In the genomic region with DNA sequence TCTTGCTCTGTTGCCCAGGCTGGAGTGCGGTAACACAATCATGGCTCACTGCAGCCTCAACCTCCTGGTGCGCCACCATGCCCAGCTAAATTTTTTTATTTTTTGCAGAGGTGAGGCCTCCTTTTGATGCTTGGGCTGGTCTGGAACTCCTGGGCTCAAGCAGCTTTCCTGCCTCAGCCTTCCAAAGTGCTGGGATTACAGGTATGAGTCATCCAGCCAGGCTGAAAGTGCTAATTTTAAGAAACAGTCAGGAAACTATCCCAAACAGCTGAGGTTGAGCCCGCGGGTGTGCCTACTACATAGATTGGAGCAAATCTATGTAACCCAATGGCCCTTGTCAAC, we compare ENCODE assay signal across 8 cellular contexts. TPM values are rescaled to one million over a fixed set of nuclear protein-coding genes. Genes with fewer than 3 reads are reported as not detected.
A peak's percentile ranks its signal among the peaks of the same experiment; 100 is the strongest.
DNase-seq lines count a peak whose midpoint lies in the region; ATAC-seq and TF ChIP-seq lines count a peak whose summit lies in the region.

No MANE protein-coding gene starts in this region.

- H3K36me3 ChIP-seq in kidney epithelial cell (ENCODE audit: control insufficient read depth, insufficient read depth, low read length) (no peaks in the 10 kb centered on the region), tibial nerve (peaks cover 0 to 10% (median 0%) of the 10 kb centered on the region in 3 donors)

- WGBS in tibial nerve, 2 donors: 91 to 94% methylated on average over 4 of the region's 4 CpGs

- H3K9me3 Mint-ChIP-seq in activated T-cell treated with anti-CD3 and anti-CD28 coated beads, Interleukin-2, amount 50 U/mL, for 4 hours: peaks cover 3% of the 10 kb centered on the region
- H3K9me3 Mint-ChIP-seq in activated T-helper 2 cell treated with anti-CD3 and anti-CD28 coated beads, Interferon-gamma antibody, Interleukin-2, Interleukin-4, amounts not matched to agents 10 μg/mL and 5 μg/mL and 100 μg/mL, durations not matched to agents 14 hours and 24 hours and 36 hours: no peaks in the 10 kb centered on the region

- no peak for TF ChIP-seq POLR2A in tibial nerve (IDR thresholded peaks at IDR 0.05)

- DNase-seq in activated T-cell treated with anti-CD3 and anti-CD28 coated beads, Interleukin-2, amount 50 U/mL, for 4 hours: no peak
- no peak for DNase-seq in activated T-cell treated with anti-CD3 and anti-CD28 coated beads for 4 hours
- no peak for DNase-seq in activated T-helper 2 cell treated with anti-CD3 and anti-CD28 coated beads, Interferon-gamma antibody, Interleukin-2, Interleukin-4, amounts not matched to agents 10 μg/mL and 5 μg/mL and 100 μg/mL, durations not matched to agents 14 hours and 24 hours and 36 hours (ENCODE audit: low spot score)
- DNase-seq in kidney epithelial cell (ENCODE audit: low read depth): no peak
- DNase-seq in tibial nerve (ENCODE audit: low spot score in 2 of 2): no peak
- no peak for DNase-seq in KBM-7
- DNase-seq in globus pallidus (ENCODE audit: low spot score): no peak
- DNase-seq in NCI-H2029 treated with DMSO at 0.1 percent for 48 hours (lab: John Stamatoyannopoulos, UW): no peak

- intact Hi-C loops in activated T-helper 2 cell treated with anti-CD3 and anti-CD28 coated beads, Interferon-gamma antibody, Interleukin-2, Interleukin-4, amounts not matched to agents 10 μg/mL and 5 μg/mL and 100 μg/mL, durations not matched to agents 14 hours and 24 hours and 36 hours (cut with micrococcal nuclease): loop anchor here (5.0 to 10.0 kb wide), 2 partner anchors 45 to 82 kb away; a partner anchor contains a TSS

- peaks cover 0 to 28% (median 6%) of the 10 kb centered on the region in 4 donors for H3K4me1 ChIP-seq in tibial nerve

- peaks cover 16% of the 10 kb centered on the region for H3K36me3 Mint-ChIP-seq in activated T-cell treated with anti-CD3 and anti-CD28 coated beads, Interleukin-2, amount 50 U/mL, for 4 hours (ENCODE audit: insufficient read depth)
- H3K36me3 Mint-ChIP-seq in activated T-helper 2 cell treated with anti-CD3 and anti-CD28 coated beads, Interferon-gamma antibody, Interleukin-2, Interleukin-4, amounts not matched to agents 10 μg/mL and 5 μg/mL and 100 μg/mL, durations not matched to agents 14 hours and 24 hours and 36 hours (ENCODE audit: low read depth): peaks cover 34% of the 10 kb centered on the region

- in situ Hi-C loops in KBM-7 (cut with MboI; ENCODE audit: low pct_unique_long_range_greater_than_20kb, low sequenced_read_pairs): no loop called here

- TF ChIP-seq EP300 in tibial nerve (IDR thresholded peaks at IDR 0.05): no peak

- no peaks in the 10 kb centered on the region for H3K27me3 ChIP-seq in kidney epithelial cell (ENCODE audit: control insufficient read depth, insufficient read depth, low read length)
- H3K27me3 ChIP-seq in tibial nerve: no peaks in the 10 kb centered on the region

- H3K4me3 Mint-ChIP-seq in activated T-cell treated with anti-CD3 and anti-CD28 coated beads, Interleukin-2, amount 50 U/mL, for 4 hours: peak overlapping the region; percentile 74
- peak overlapping the region; percentile 87 for H3K4me3 Mint-ChIP-seq in activated T-helper 2 cell treated with anti-CD3 and anti-CD28 coated beads, Interferon-gamma antibody, Interleukin-2, Interleukin-4, amounts not matched to agents 10 μg/mL and 5 μg/mL and 100 μg/mL, durations not matched to agents 14 hours and 24 hours and 36 hours (ENCODE audit: low read depth)

- H3K27me3 Mint-ChIP-seq in activated T-cell treated with anti-CD3 and anti-CD28 coated beads, Interleukin-2, amount 50 U/mL, for 4 hours (ENCODE audit: low read depth): no peaks in the 10 kb centered on the region
- no peaks in the 10 kb centered on the region for H3K27me3 Mint-ChIP-seq in activated T-helper 2 cell treated with anti-CD3 and anti-CD28 coated beads, Interferon-gamma antibody, Interleukin-2, Interleukin-4, amounts not matched to agents 10 μg/mL and 5 μg/mL and 100 μg/mL, durations not matched to agents 14 hours and 24 hours and 36 hours (ENCODE audit: low read depth)

- peaks cover 27% of the 10 kb centered on the region for H3K4me1 Mint-ChIP-seq in activated T-cell treated with anti-CD3 and anti-CD28 coated beads, Interleukin-2, amount 50 U/mL, for 4 hours (ENCODE audit: low read depth)
- H3K4me1 Mint-ChIP-seq in activated T-helper 2 cell treated with anti-CD3 and anti-CD28 coated beads, Interferon-gamma antibody, Interleukin-2, Interleukin-4, amounts not matched to agents 10 μg/mL and 5 μg/mL and 100 μg/mL, durations not matched to agents 14 hours and 24 hours and 36 hours (ENCODE audit: low read depth): peaks cover 18% of the 10 kb centered on the region

- H3K27ac ChIP-seq in tibial nerve: peak overlapping the region in 2 of 4 donors; percentile 90 to 96

- peak overlapping the region; percentile 99 for H3K27ac Mint-ChIP-seq in activated T-helper 2 cell treated with anti-CD3 and anti-CD28 coated beads, Interferon-gamma antibody, Interleukin-2, Interleukin-4, amounts not matched to agents 10 μg/mL and 5 μg/mL and 100 μg/mL, durations not matched to agents 14 hours and 24 hours and 36 hours

- H3K9me3 ChIP-seq in tibial nerve: no peaks in the 10 kb centered on the region

- ATAC-seq in activated T-cell treated with anti-CD3 and anti-CD28 coated beads, Interleukin-2, amount 50 U/mL, for 4 hours: no peak

- H3K4me3 ChIP-seq in kidney epithelial cell (ENCODE audit: low read depth, low read length): peak overlapping the region; percentile 51
- peak overlapping the region; percentile 44 to 95 (median 92) for H3K4me3 ChIP-seq in tibial nerve

- TF ChIP-seq CTCF in kidney epithelial cell (IDR thresholded peaks at IDR 0.05; ENCODE audit: insufficient read depth, low read length, poor library complexity, severe bottlenecking) (no peak), tibial nerve (IDR thresholded peaks at IDR 0.05) (no peak)

RNA-seq across cellular contexts. Expression of a gene that starts 0.7 kb away (rescaled TPM):
- 100 to 1,000 TPM; 291 to 305 (median 303) TPM for total RNA-seq in activated T-cell treated with anti-CD3 and anti-CD28 coated beads, Interleukin-2, amount 50 U/mL, for 4 hours
- total RNA-seq in activated T-helper 2 cell treated with anti-CD3 and anti-CD28 coated beads, Interferon-gamma antibody, Interleukin-2, Interleukin-4, amounts not matched to agents 10 μg/mL and 5 μg/mL and 100 μg/mL, durations not matched to agents 14 hours and 24 hours and 36 hours: 227 and 230 TPM in 2 replicates
- 61.9 and 100 TPM in 2 replicates for total RNA-seq in kidney epithelial cell
- 100 to 1,000 TPM; 105 to 166 (median 141) TPM for total RNA-seq in tibial nerve
